34 cellular contexts compared by ENCODE assay signal in genomic region chr4:85107553-85107952, GRCh38.
A peak's percentile ranks its signal among the peaks of the same experiment; 100 is the strongest.
DNase-seq lines count a peak whose midpoint lies in the region; ATAC-seq and TF ChIP-seq lines count a peak whose summit lies in the region.
"Had no signal": no experiment of that assay in that cellular context is flagged by ENCODE, and none has a peak within 500 bp of the region (broad histone marks: within the 10 kb centered on the region; RNA-seq: fewer than 3 reads in every experiment).

No MANE protein-coding gene starts in this region.

- no peak for ATAC-seq in naive thymus-derived CD8-positive, alpha-beta T cell
- ATAC-seq in GM19455 (IDR thresholded peaks at IDR 0.05; ENCODE audit: unreplicated experiment): no peak
- ATAC-seq: A549; activated T-cell treated with anti-CD3 and anti-CD28 coated beads, Interleukin-2, amount 50 U/mL, for 4 hours; esophagus mucosa; heart right ventricle; K562; lower lobe of right lung; mucosa of descending colon; stimulated activated memory B cell treated with anti-CD40 and anti-IgM and Interleukin-4, amounts not matched to agents 10 μg/mL and 1 μg/mL and 100 μg/mL, for 72 hours; T-cell had no signal

- no peak overlapping the region for H3K4me3 ChIP-seq in AG10803 (ENCODE audit: low read length)
- no peak overlapping the region for H3K4me3 ChIP-seq in astrocyte of the spinal cord (ENCODE audit: low read depth, low read length)
- H3K4me3 ChIP-seq in spleen: no peak overlapping the region
- H3K4me3 ChIP-seq: A549, heart right ventricle, K562, lower lobe of right lung, mucosa of descending colon, psoas muscle had no signal

- no peaks in the 10 kb centered on the region for H3K4me1 Mint-ChIP-seq in naive thymus-derived CD8-positive, alpha-beta T cell
- H3K4me1 Mint-ChIP-seq: activated B cell treated with CpG ODN at 0.5 μM for 24 hours; activated CD4-positive, alpha-beta T cell treated with anti-CD3 and anti-CD28 coated beads, Interleukin-2, amount 10 ng/mL, durations not matched to agents 7 days and 5 days; activated naive CD8-positive, alpha-beta T cell treated with anti-CD3 and anti-CD28 coated beads, Interleukin-2, amount 10 ng/mL, durations not matched to agents 7 days and 5 days; B cell; CD4-positive, alpha-beta memory T cell; nephron; stimulated activated memory B cell treated with anti-CD40 and anti-IgM and Interleukin-4, amounts not matched to agents 10 μg/mL and 1 μg/mL and 100 μg/mL, for 72 hours; T-cell had no signal

- intact Hi-C loops in spleen (cut with DNase I; ENCODE audit: low total_unique reads): no loop called here

- no peak overlapping the region for H3K27ac ChIP-seq in spleen
- H3K27ac ChIP-seq: A549, heart right ventricle, lower lobe of right lung, psoas muscle had no signal

- POLR2A ChIA-PET in naive thymus-derived CD8-positive, alpha-beta T cell (lab: Charles Lee): no interaction called here

- peaks cover 0 to 20% (median 5%) of the 10 kb centered on the region in 8 donors for H3K9me3 ChIP-seq in spleen
- H3K9me3 ChIP-seq: A549, lower lobe of right lung, mucosa of descending colon, psoas muscle had no signal

- no peaks in the 10 kb centered on the region for H3K27me3 Mint-ChIP-seq in naive thymus-derived CD8-positive, alpha-beta T cell
- H3K27me3 Mint-ChIP-seq: activated CD4-positive, alpha-beta T cell treated with anti-CD3 and anti-CD28 coated beads, Interleukin-2, amount 10 ng/mL, durations not matched to agents 7 days and 5 days; activated naive CD8-positive, alpha-beta T cell treated with anti-CD3 and anti-CD28 coated beads, Interleukin-2, amount 10 ng/mL, durations not matched to agents 7 days and 5 days; CD4-positive, alpha-beta memory T cell; dendritic cell treated with granulocyte-macrophage colony-stimulating factor and Interleukin-4, amounts not matched to agents 40 ng/mL and 50 ng/mL, for 4 days; type B pancreatic cell had no signal

- no peak for TF ChIP-seq POLR2A in spleen (IDR thresholded peaks at IDR 0.05)

- WGBS in spleen, 5 donors: 64 to 84% (median 71%) methylated on average over 5 of the region's 5 CpGs

- no peak for TF ChIP-seq CTCF in AG10803 (conservative IDR thresholded peaks at IDR 0.05; ENCODE audit: low read length)
- no peak for TF ChIP-seq CTCF in astrocyte of the spinal cord (IDR thresholded peaks at IDR 0.05; ENCODE audit: low read depth, low read length)
- TF ChIP-seq CTCF in spleen (IDR thresholded peaks at IDR 0.05 in 8 of 11, conservative IDR thresholded peaks at IDR 0.05 in 3 of 11): no peak

- H3K27me3 ChIP-seq in spleen (replicated peaks in 1 of 7): no peaks in the 10 kb centered on the region
- H3K27me3 ChIP-seq: heart right ventricle had no signal

- H3K4me3 Mint-ChIP-seq in naive thymus-derived CD8-positive, alpha-beta T cell: no peak overlapping the region
- H3K4me3 Mint-ChIP-seq: activated B cell treated with CpG ODN at 0.5 μM for 24 hours; activated CD4-positive, alpha-beta T cell treated with anti-CD3 and anti-CD28 coated beads, Interleukin-2, amount 10 ng/mL, durations not matched to agents 7 days and 5 days; activated naive CD8-positive, alpha-beta T cell treated with anti-CD3 and anti-CD28 coated beads, Interleukin-2, amount 10 ng/mL, durations not matched to agents 7 days and 5 days; activated T-cell treated with anti-CD3 and anti-CD28 coated beads, Interleukin-2, amount 50 U/mL, for 4 hours; B cell; CD4-positive, alpha-beta memory T cell; dendritic cell treated with granulocyte-macrophage colony-stimulating factor and Interleukin-4, amounts not matched to agents 40 ng/mL and 50 ng/mL, for 4 days; nephron; stimulated activated memory B cell treated with anti-CD40 and anti-IgM and Interleukin-4, amounts not matched to agents 10 μg/mL and 1 μg/mL and 100 μg/mL, for 72 hours; T-cell; type B pancreatic cell had no signal

- DNase-seq in AG10803 (ENCODE audit: low read depth) (peak; percentile 13), NCI-H2196 (lab: John Stamatoyannopoulos, UW; ENCODE audit: unreplicated experiment) (peak; percentile 10), astrocyte of the spinal cord (ENCODE audit: low read depth, low spot score) (peak; percentile 17), kidney tubule cell (ENCODE audit: low spot score) (peak; percentile 49), NCI-H187 (lab: John Stamatoyannopoulos, UW) (no peak), spleen (no peak)
- no peak for DNase-seq in naive thymus-derived CD8-positive, alpha-beta T cell
- DNase-seq: activated B cell treated with CpG ODN at 0.5 μM for 24 hours; activated CD4-positive, alpha-beta T cell treated with anti-CD3 and anti-CD28 coated beads, Interleukin-2, amount 10 ng/mL, durations not matched to agents 7 days and 5 days; activated gamma-delta T cell treated with Interleukin-2 at 50 U/mL for 16 hours; activated naive CD8-positive, alpha-beta T cell treated with anti-CD3 and anti-CD28 coated beads, Interleukin-2, amount 10 ng/mL, durations not matched to agents 7 days and 5 days; activated T-cell treated with anti-CD3 and anti-CD28 coated beads, Interleukin-2, amount 50 U/mL, for 4 hours; aorta; CD4-positive, alpha-beta memory T cell; heart right ventricle; kidney glomerular epithelial cell; lower lobe of right lung; mucosa of descending colon; NCI-H1417 treated with DMSO at 0.1 percent for 48 hours; NCI-H2081 treated with DMSO at 0.1 percent for 48 hours; NCI-H446; psoas muscle; RPMI8226; substantia nigra; T-cell had no signal

- H3K4me1 ChIP-seq in spleen: no peaks in the 10 kb centered on the region
- H3K4me1 ChIP-seq: heart right ventricle, lower lobe of right lung, psoas muscle had no signal

- H3K36me3 ChIP-seq in spleen: no peaks in the 10 kb centered on the region
- H3K36me3 ChIP-seq: heart right ventricle, lower lobe of right lung had no signal

- no peaks in the 10 kb centered on the region for H3K36me3 Mint-ChIP-seq in naive thymus-derived CD8-positive, alpha-beta T cell
- H3K36me3 Mint-ChIP-seq: activated naive CD8-positive, alpha-beta T cell treated with anti-CD3 and anti-CD28 coated beads, Interleukin-2, amount 10 ng/mL, durations not matched to agents 7 days and 5 days; CD4-positive, alpha-beta memory T cell; stimulated activated memory B cell treated with anti-CD40 and anti-IgM and Interleukin-4, amounts not matched to agents 10 μg/mL and 1 μg/mL and 100 μg/mL, for 72 hours; T-cell; type B pancreatic cell had no signal

- in situ Hi-C loops in astrocyte of the spinal cord (cut with HindIII; ENCODE audit: low sequenced_read_pairs): no loop called here

- H3K27ac Mint-ChIP-seq in naive thymus-derived CD8-positive, alpha-beta T cell: no peak overlapping the region
- H3K27ac Mint-ChIP-seq: activated B cell treated with CpG ODN at 0.5 μM for 24 hours; activated CD4-positive, alpha-beta T cell treated with anti-CD3 and anti-CD28 coated beads, Interleukin-2, amount 10 ng/mL, durations not matched to agents 7 days and 5 days; activated naive CD8-positive, alpha-beta T cell treated with anti-CD3 and anti-CD28 coated beads, Interleukin-2, amount 10 ng/mL, durations not matched to agents 7 days and 5 days; B cell; CD4-positive, alpha-beta memory T cell; dendritic cell treated with granulocyte-macrophage colony-stimulating factor and Interleukin-4, amounts not matched to agents 40 ng/mL and 50 ng/mL, for 4 days; nephron; stimulated activated memory B cell treated with anti-CD40 and anti-IgM and Interleukin-4, amounts not matched to agents 10 μg/mL and 1 μg/mL and 100 μg/mL, for 72 hours; T-cell; type B pancreatic cell had no signal

- H3K9me3 Mint-ChIP-seq in naive thymus-derived CD8-positive, alpha-beta T cell: peaks cover 0 to 27% (median 0%) of the 10 kb centered on the region in 9 donors
- H3K9me3 Mint-ChIP-seq: activated CD4-positive, alpha-beta T cell treated with anti-CD3 and anti-CD28 coated beads, Interleukin-2, amount 10 ng/mL, durations not matched to agents 7 days and 5 days; dendritic cell treated with granulocyte-macrophage colony-stimulating factor and Interleukin-4, amounts not matched to agents 40 ng/mL and 50 ng/mL, for 4 days; nephron; type B pancreatic cell had no signal

Comparison
In these comparisons a context has a peak if more than half of its experiments do, and no peak if none do; other contexts are left out.
1. DNase-seq: peak in AG10803 (single experiment), NCI-H2196 (single experiment), astrocyte of the spinal cord (single experiment) and kidney tubule cell (single experiment); none in naive thymus-derived CD8-positive, alpha-beta T cell (0 of 10), NCI-H187 (0 of 2) and spleen (single experiment).